In the genomic region with DNA sequence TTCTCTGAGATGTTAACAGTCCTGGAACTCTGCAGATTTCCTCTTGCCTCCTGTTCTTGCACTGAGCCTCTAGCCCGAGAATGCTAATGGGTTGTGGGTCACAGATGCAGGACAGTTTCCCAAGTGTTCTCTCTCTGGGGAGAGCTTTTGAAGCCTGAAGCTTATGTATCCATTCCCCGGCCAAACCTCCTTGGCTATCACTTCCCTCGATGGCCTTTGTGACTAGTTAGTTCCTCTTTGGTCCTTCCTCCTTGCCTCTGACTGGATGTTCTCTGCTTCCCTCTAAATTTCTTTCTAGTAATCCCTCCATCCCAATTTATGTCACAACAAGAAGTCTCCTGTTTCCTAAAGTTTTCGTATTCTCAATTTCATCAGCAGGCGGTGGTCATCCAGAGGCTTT, we compare ENCODE assay signal across 21 cellular contexts. TPM values are rescaled to one million over a fixed set of nuclear protein-coding genes. Genes with fewer than 3 reads are reported as not detected.
"Had no signal": no experiment of that assay in that cellular context is flagged by ENCODE, and none has a peak within 500 bp of the region (broad histone marks: within the 10 kb centered on the region; RNA-seq: fewer than 3 reads in every experiment).

No MANE protein-coding gene starts in this region.

- H3K9me3 ChIP-seq: colonic mucosa had no signal

- H3K27me3 Mint-ChIP-seq: stimulated activated naive CD8-positive, alpha-beta T cell treated with anti-CD3 and anti-CD28 coated beads, Interleukin-15, amount 100 ng/mL, for 72 hours had no signal

- H3K4me1 ChIP-seq: colonic mucosa had no signal

- H3K9me3 Mint-ChIP-seq: activated T-cell treated with anti-CD3 and anti-CD28 coated beads, Interleukin-2, amount 50 U/mL, for 72 hours; central memory CD8-positive, alpha-beta T cell; stimulated activated naive CD8-positive, alpha-beta T cell treated with anti-CD3 and anti-CD28 coated beads, Interleukin-15, amount 100 ng/mL, for 72 hours; T-helper 2 cell treated with Interferon-gamma antibody and Interleukin-4, amounts not matched to agents 5 μg/mL and 100 μg/mL, for 36 hours had no signal

- H3K36me3 ChIP-seq: colonic mucosa, WERI-Rb-1 had no signal

- H3K4me1 Mint-ChIP-seq: central memory CD8-positive, alpha-beta T cell; stimulated activated naive CD8-positive, alpha-beta T cell treated with anti-CD3 and anti-CD28 coated beads, Interleukin-15, amount 100 ng/mL, for 72 hours had no signal

- H3K27me3 ChIP-seq: colonic mucosa had no signal

- H3K27ac Mint-ChIP-seq: activated T-cell treated with anti-CD3 and anti-CD28 coated beads, Interleukin-2, amount 50 U/mL, for 72 hours; stimulated activated naive CD8-positive, alpha-beta T cell treated with anti-CD3 and anti-CD28 coated beads, Interleukin-15, amount 100 ng/mL, for 72 hours; T-helper 2 cell treated with Interferon-gamma antibody and Interleukin-4, amounts not matched to agents 5 μg/mL and 100 μg/mL, for 36 hours had no signal

- H3K4me3 ChIP-seq: colonic mucosa had no signal

- DNase-seq: activated CD4-positive, alpha-beta T cell treated with anti-CD3 and anti-CD28 coated beads for 1 hour; activated effector memory CD4-positive, alpha-beta T cell treated with anti-CD3 and anti-CD28 coated beads, Interleukin-2, amount 50 U/mL, for 16 hours; activated naive CD4-positive, alpha-beta T cell treated with anti-CD3 and anti-CD28 coated beads, Interleukin-2, amount 50 U/mL, for 16 hours; activated T-cell treated with anti-CD3 and anti-CD28 coated beads, Interleukin-2, amount 50 U/mL, for 72 hours; aorta; colonic mucosa; foreskin melanocyte; midbrain; occipital lobe; stimulated activated naive CD8-positive, alpha-beta T cell treated with anti-CD3 and anti-CD28 coated beads, Interleukin-15, amount 100 ng/mL, for 72 hours; trophoblast cell; WERI-Rb-1 had no signal

- H3K27ac ChIP-seq: colonic mucosa, WERI-Rb-1 had no signal

- H3K4me3 Mint-ChIP-seq: activated T-cell treated with anti-CD3 and anti-CD28 coated beads, Interleukin-2, amount 50 U/mL, for 72 hours; central memory CD8-positive, alpha-beta T cell; stimulated activated naive CD8-positive, alpha-beta T cell treated with anti-CD3 and anti-CD28 coated beads, Interleukin-15, amount 100 ng/mL, for 72 hours; T-helper 2 cell treated with Interferon-gamma antibody and Interleukin-4, amounts not matched to agents 5 μg/mL and 100 μg/mL, for 36 hours had no signal

- ATAC-seq: activated T-cell treated with anti-CD3 and anti-CD28 coated beads, Interleukin-2, amount 50 U/mL, for 72 hours; stimulated activated naive CD8-positive, alpha-beta T cell treated with anti-CD3 and anti-CD28 coated beads, Interleukin-15, amount 100 ng/mL, for 72 hours had no signal

RNA-seq across cellular contexts. Expression of gene A2ML1, which starts 27.4 kb away (rescaled TPM):
- total RNA-seq: activated CD8-positive, alpha-beta memory T cell treated with anti-CD3 and anti-CD28 coated beads for 36 hours; activated T-cell treated with anti-CD3 and anti-CD28 coated beads, Interleukin-2, amount 50 U/mL, for 72 hours; colonic mucosa; epithelial cell of proximal tubule; fibroblast of lung; lung microvascular endothelial cell; myocyte; posterior vena cava; skeletal muscle tissue had no signal
